ENCODE assay signal across 8 cellular contexts in genomic region chr5:71586052-71586940, GRCh38. TPM values are rescaled to one million over a fixed set of nuclear protein-coding genes. Genes with fewer than 3 reads are reported as not detected.
DNase-seq lines count a peak whose midpoint lies in the region; ATAC-seq, FAIRE-seq and TF ChIP-seq lines count a peak whose summit lies in the region.

No MANE protein-coding gene starts in this region.

- peak overlapping the region; percentile 92 to 94 for H3K9ac ChIP-seq in K562 (ENCODE audit: insufficient read depth in 1 of 2, low read depth in 2 of 2, low read length in 2 of 2)

- CTCF ChIA-PET in K562 (lab: Yijun Ruan, JAX; ENCODE audit: low intra/inter-chr PET ratio): no interaction called here

- peak overlapping the region; percentile 97 for H2AFZ ChIP-seq in K562 (ENCODE audit: low read depth, low read length)

- in situ Hi-C loops in K562 (cut with MboI): no loop called here

- H3K36me3 ChIP-seq in K562 (ENCODE audit: control insufficient read depth, insufficient read depth, low read length) (peaks cover 3% of the 10 kb centered on the region; the same call in 2 of the 3 replicates), right lobe of liver (no peaks in the 10 kb centered on the region), tibial nerve (no peaks in the 10 kb centered on the region)

- H3K4me3 ChIP-seq in AG10803 (ENCODE audit: low read length): peak overlapping the region; percentile 88
- H3K4me3 ChIP-seq in K562: peak overlapping the region; percentile 85
- peak overlapping the region; percentile 81 to 96 (median 82) for H3K4me3 ChIP-seq in right lobe of liver
- H3K4me3 ChIP-seq in tibial nerve: peak overlapping the region; percentile 71 to 90 (median 86)

- FAIRE-seq in K562 (lab: Jason Lieb, UNC): peak; percentile 23

- ATAC-seq in K562: peak; percentile 68
- no peak for ATAC-seq in right lobe of liver

- no peak for TF ChIP-seq CTCF in AG10803 (conservative IDR thresholded peaks at IDR 0.05; ENCODE audit: low read length)
- no peak for TF ChIP-seq CTCF in GM20000 (IDR thresholded peaks at IDR 0.05; ENCODE audit: extremely low read depth, missing control alignments)
- TF ChIP-seq CTCF in K562 (IDR thresholded peaks at IDR 0.05 in 2 of 3, conservative IDR thresholded peaks at IDR 0.05 in 1 of 3; ENCODE audit: insufficient read depth in 2 of 3, low read depth in 1 of 3, low read length in 3 of 3): no peak
- TF ChIP-seq CTCF in right lobe of liver (IDR thresholded peaks at IDR 0.05): no peak
- no peak for TF ChIP-seq CTCF in tibial nerve (IDR thresholded peaks at IDR 0.05)

- no peak for TF ChIP-seq RAD21 in K562 (CRISPR knock-in tag; conservative IDR thresholded peaks at IDR 0.05 in 1 of 2, IDR thresholded peaks at IDR 0.05 in 1 of 2)

- DNase-seq in AG10803 (ENCODE audit: low read depth): peak; percentile 77
- peak; percentile 23 for DNase-seq in GM20000 (ENCODE audit: low spot score)
- DNase-seq in NCI-H2227 treated with DMSO at 0.1 percent for 48 hours (lab: John Stamatoyannopoulos, UW): peak; percentile 77
- peak; percentile 68 to 85 (median 78) for DNase-seq in K562 (ENCODE audit: extremely low read depth in 1 of 4, low spot score in 3 of 4)
- peak in 1 of 3 donors; percentile 45 for DNase-seq in right lobe of liver
- no peak for DNase-seq in tibial nerve (ENCODE audit: low spot score in 2 of 2)
- no peak for DNase-seq in islet precursor cell
- DNase-seq in activated CD8-positive, alpha-beta memory T cell treated with anti-CD3 and anti-CD28 coated beads for 24 hours: no peak

- H3K9me1 ChIP-seq in K562 (ENCODE audit: control insufficient read depth, insufficient read depth, low read length): no peaks in the 10 kb centered on the region

- H3K79me2 ChIP-seq in K562 (ENCODE audit: control insufficient read depth, insufficient read depth, low read length): peaks cover 40% of the 10 kb centered on the region

- WGBS in K562 (ENCODE audit: insufficient coverage, low coverage, missing lambda C conversion rate): 21% methylated on average over 22 of the region's 22 CpGs
- WGBS in right lobe of liver (ENCODE audit: insufficient coverage, low coverage, low lambda C conversion rate, missing lambda C conversion rate): 82% methylated on average over 21 of the region's 22 CpGs
- 81 to 86% methylated on average over 22 of the region's 22 CpGs for WGBS in tibial nerve, 2 donors

- intact Hi-C loops in K562 (cut with micrococcal nuclease): no loop called here
- intact Hi-C loops in right lobe of liver (cut with DNase I): no loop called here

- TF ChIP-seq POLR2A in K562 (conservative IDR thresholded peaks at IDR 0.05): no peak
- TF ChIP-seq POLR2A in right lobe of liver (IDR thresholded peaks at IDR 0.05): no peak
- TF ChIP-seq POLR2A in tibial nerve (IDR thresholded peaks at IDR 0.05): no peak

- H3K27ac ChIP-seq in K562 (ENCODE audit: extremely low read depth, low read depth, low read length): peak overlapping the region; percentile 86
- peak overlapping the region; percentile 87 to 91 (median 87) for H3K27ac ChIP-seq in right lobe of liver
- H3K27ac ChIP-seq in tibial nerve: peak overlapping the region; percentile 61 to 92 (median 84)

- TSS peak; percentile 89 for BruUV-seq in K562 (replicated peaks; lab: Mats Ljungman, UMichigan)

- H3K9me3 ChIP-seq in K562 (replicated peaks; ENCODE audit: control insufficient read depth, insufficient read depth, low read depth, low read length) (no peaks in the 10 kb centered on the region), right lobe of liver (no peaks in the 10 kb centered on the region), tibial nerve (no peaks in the 10 kb centered on the region)

- H3K4me2 ChIP-seq in K562 (ENCODE audit: insufficient read depth, low read length): peak overlapping the region; percentile 97

- H3K27me3 ChIP-seq in K562 (ENCODE audit: control insufficient read depth in 2 of 2, insufficient read depth in 2 of 2, low read length in 2 of 2): no peaks in the 10 kb centered on the region
- H3K27me3 ChIP-seq in right lobe of liver: no peaks in the 10 kb centered on the region
- H3K27me3 ChIP-seq in tibial nerve: no peaks in the 10 kb centered on the region

- no peaks in the 10 kb centered on the region for H4K20me1 ChIP-seq in K562 (replicated peaks; ENCODE audit: control insufficient read depth, insufficient read depth, low read length)

- POLR2A ChIA-PET in K562 (lab: Yijun Ruan, JAX): interaction anchor here (0.7 to 3.3 kb wide), 5 partner anchors 11 to 111 kb away, joined by 3 to 10 read pairs (median 3); no protein-coding TSS in a partner anchor

- H3K4me1 ChIP-seq in K562 (replicated peaks in 1 of 2; ENCODE audit: control insufficient read depth in 2 of 2, insufficient read depth in 2 of 2, low read length in 2 of 2) (peaks cover 11 to 12% of the 10 kb centered on the region in 2 experiments; a peak in 4 of 5 replicates), right lobe of liver (peaks cover 0 to 18% (median 8%) of the 10 kb centered on the region in 4 donors), tibial nerve (peaks cover 0 to 36% (median 12%) of the 10 kb centered on the region in 4 donors)

- TF ChIP-seq EP300 in K562 (IDR thresholded peaks at IDR 0.05; ENCODE audit: low read length) (no peak), tibial nerve (IDR thresholded peaks at IDR 0.05) (no peak)

TF ChIP-seq in K562, 482 proteins besides CTCF, POLR2A, EP300 and RAD21 (continues in another document):
- TF ChIP-seq THRB (CRISPR knock-in tag; conservative IDR thresholded peaks at IDR 0.05) (no peak), GTF2E2 (tag; IDR thresholded peaks at IDR 0.05) (no peak), ELK3 (CRISPR knock-in tag; IDR thresholded peaks at IDR 0.05) (no peak), ZNF79 (CRISPR knock-in tag; IDR thresholded peaks at IDR 0.05; ENCODE audit: low read depth) (no peak), MED1 (CRISPR knock-in tag; IDR thresholded peaks at IDR 0.05; ENCODE audit: borderline replicate concordance) (no peak), CBFA2T2 (conservative IDR thresholded peaks at IDR 0.05) (no peak), POLR3G (IDR thresholded peaks at IDR 0.05; ENCODE audit: extremely low read depth, insufficient read length, insufficient replicate concordance) (no peak), ZC3H8 (IDR thresholded peaks at IDR 0.05) (no peak), MAZ (CRISPR knock-in tag; conservative IDR thresholded peaks at IDR 0.05 in 1 of 2, IDR thresholded peaks at IDR 0.05 in 1 of 2) (no peak), NFRKB (IDR thresholded peaks at IDR 0.05; ENCODE audit: low read depth) (peak; percentile 33), PHB2 (IDR thresholded peaks at IDR 0.05; ENCODE audit: low read depth) (no peak), ZNF408 (CRISPR knock-in tag; IDR thresholded peaks at IDR 0.05; ENCODE audit: low read depth) (no peak)
- TF ChIP-seq, protein P1, sequence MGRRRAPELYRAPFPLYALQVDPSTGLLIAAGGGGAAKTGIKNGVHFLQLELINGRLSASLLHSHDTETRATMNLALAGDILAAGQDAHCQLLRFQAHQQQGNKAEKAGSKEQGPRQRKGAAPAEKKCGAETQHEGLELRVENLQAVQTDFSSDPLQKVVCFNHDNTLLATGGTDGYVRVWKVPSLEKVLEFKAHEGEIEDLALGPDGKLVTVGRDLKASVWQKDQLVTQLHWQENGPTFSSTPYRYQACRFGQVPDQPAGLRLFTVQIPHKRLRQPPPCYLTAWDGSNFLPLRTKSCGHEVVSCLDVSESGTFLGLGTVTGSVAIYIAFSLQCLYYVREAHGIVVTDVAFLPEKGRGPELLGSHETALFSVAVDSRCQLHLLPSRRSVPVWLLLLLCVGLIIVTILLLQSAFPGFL (CRISPR knock-in tag; IDR thresholded peaks at IDR 0.05): no peak

RNA-seq across cellular contexts. Expression of gene MCCC2, which starts 0.8 kb away (rescaled TPM):
- total RNA-seq in K562 (2011; cell fraction: chromatin; rRNA removed; ENCODE audit: low replicate concordance): 32.5 and 56.3 TPM in 2 replicates
- 16.7 and 18.3 TPM in 2 replicates for total RNA-seq in K562 (2011; cell fraction: nucleolus; rRNA removed)
- 26.6 and 38.1 TPM in 2 replicates for total RNA-seq in K562 (2011; cell fraction: nucleoplasm; rRNA removed)
- 37.0 and 45.8 TPM in 2 replicates for total RNA-seq in K562 (2014; rRNA removed)
- 56.1 and 63.6 TPM in 2 replicates for total RNA-seq in K562 (2014; rRNA removed; fragmentation: Illumina TruSeq; extraction: Trizol)
- 46.4 and 48.8 TPM in 2 replicates for total RNA-seq in K562 (2015; rRNA removed; fragmentation: Illumina TruSeq; extraction: Trizol)
- 62.2 and 69.8 TPM in 2 replicates for total RNA-seq in K562 (2021)
- 58.3 and 68.9 TPM in 2 replicates for polyA plus RNA-seq in K562 (2011; rRNA removed)
- polyA plus RNA-seq in K562 (2011; cell fraction: cytosol; rRNA removed): 41.7 and 61.3 TPM in 2 replicates
- 27.3 and 29.3 TPM in 2 replicates for polyA plus RNA-seq in K562 (2011; cell fraction: nucleus; rRNA removed)
- 31.1 and 45.4 TPM in 2 replicates for polyA plus RNA-seq in K562 (2012)
- polyA plus RNA-seq in K562 (2014; fragmentation: Illumina TruSeq; extraction: Trizol): 66.5 and 77.9 TPM in 2 replicates
- 10 to 100 TPM; 17.1 to 21.0 TPM for polyA plus RNA-seq in K562 (2014; fragmentation: Nextera tagmentation; extraction: Ambion mirVana)
- 48.3 and 52.5 TPM in 2 replicates for polyA plus RNA-seq in K562 (2014; rRNA removed)
- polyA minus RNA-seq in K562 (2011; rRNA and poly(A)+ RNA removed): 78.0 and 83.5 TPM in 2 replicates
- 43.0 and 49.0 TPM in 2 replicates for polyA minus RNA-seq in K562 (2011; cell fraction: cytosol; rRNA and poly(A)+ RNA removed)
- polyA minus RNA-seq in K562 (2011; cell fraction: nucleus; rRNA and poly(A)+ RNA removed): 19.9 and 32.1 TPM in 2 replicates
- 10 to 100 TPM; 70.4 to 92.7 (median 81.0) TPM for total RNA-seq in right lobe of liver
- total RNA-seq in tibial nerve: 10 to 100 TPM; 31.5 to 46.9 (median 37.6) TPM

Comparison
In these comparisons a context has a peak if more than half of its experiments do, and no peak if none do; other contexts are left out.
1. DNase-seq: peak in AG10803 (single experiment), GM20000 (single experiment), NCI-H2227 treated with DMSO at 0.1 percent for 48 hours (single experiment) and K562 (4 of 4); none in tibial nerve (0 of 2), islet precursor cell (single experiment) and activated CD8-positive, alpha-beta memory T cell treated with anti-CD3 and anti-CD28 coated beads for 24 hours (single experiment).
2. Peak in every context shown above with its lines, with median percentiles within 50 percentile points of each other: H3K4me3 ChIP-seq and H3K27ac ChIP-seq.